ENCODE assay signal across 9 cellular contexts in genomic region chr21:16534408-16535099, GRCh38.
DNase-seq lines count a peak whose midpoint lies in the region; ATAC-seq lines count a peak whose summit lies in the region.
"Had no signal": no experiment of that assay in that cellular context is flagged by ENCODE, and none has a peak within 500 bp of the region (broad histone marks: within the 10 kb centered on the region; RNA-seq: fewer than 3 reads in every experiment).

No MANE protein-coding gene starts in this region.

- peaks cover 30% of the 10 kb centered on the region for H3K4me1 ChIP-seq in SJSA1 (replicated peaks)

- no peaks in the 10 kb centered on the region for H3K27me3 Mint-ChIP-seq in activated CD4-positive, alpha-beta memory T cell treated with anti-CD3 and anti-CD28 coated beads, Interleukin-2, amount 10 ng/mL, durations not matched to agents 7 days and 5 days

- H3K36me3 Mint-ChIP-seq in activated CD4-positive, alpha-beta memory T cell treated with anti-CD3 and anti-CD28 coated beads, Interleukin-2, amount 10 ng/mL, durations not matched to agents 7 days and 5 days (ENCODE audit: low read depth) = no peaks in the 10 kb centered on the region

- H3K4me3 ChIP-seq in SJSA1 = no peak overlapping the region

- no peak for ATAC-seq in HG02588 (IDR thresholded peaks at IDR 0.05; ENCODE audit: unreplicated experiment)
- no peak for ATAC-seq in HG03565 (IDR thresholded peaks at IDR 0.05; ENCODE audit: unreplicated experiment)
- no peak for ATAC-seq in HG03095 (IDR thresholded peaks at IDR 0.05; ENCODE audit: unreplicated experiment)

- DNase-seq in D341Med (ENCODE audit: low spot score) = peak; percentile 57
- peak; percentile 46 to 47 for DNase-seq in SJSA1 (ENCODE audit: low read depth in 1 of 2, low spot score in 2 of 2)
- peak; percentile 88 for DNase-seq in fibroblast of the conjunctiva (ENCODE audit: low read depth)
- DNase-seq in pons (ENCODE audit: low spot score) = peak; percentile 89
- no peak for DNase-seq in activated CD4-positive, alpha-beta memory T cell treated with anti-CD3 and anti-CD28 coated beads, Interleukin-2, amount 10 ng/mL, durations not matched to agents 7 days and 5 days

- no peaks in the 10 kb centered on the region for H3K27me3 ChIP-seq in SJSA1 (replicated peaks)

- CTCF ChIA-PET in activated CD4-positive, alpha-beta memory T cell treated with anti-CD3 and anti-CD28 coated beads, Interleukin-2, amount 10 ng/mL, durations not matched to agents 7 days and 5 days (lab: Charles Lee) = no interaction called here

- H3K27ac Mint-ChIP-seq in activated CD4-positive, alpha-beta memory T cell treated with anti-CD3 and anti-CD28 coated beads, Interleukin-2, amount 10 ng/mL, durations not matched to agents 7 days and 5 days = no peak overlapping the region

- H3K27ac ChIP-seq in SJSA1 = peak overlapping the region; percentile 33; the same call in 1 of the 2 replicates
- H3K27ac ChIP-seq: RWPE1 had no signal

- POLR2A ChIA-PET in activated CD4-positive, alpha-beta memory T cell treated with anti-CD3 and anti-CD28 coated beads, Interleukin-2, amount 10 ng/mL, durations not matched to agents 7 days and 5 days (lab: Charles Lee) = no interaction called here

- H3K4me1 Mint-ChIP-seq in activated CD4-positive, alpha-beta memory T cell treated with anti-CD3 and anti-CD28 coated beads, Interleukin-2, amount 10 ng/mL, durations not matched to agents 7 days and 5 days = no peaks in the 10 kb centered on the region

- peaks cover 15% of the 10 kb centered on the region for H3K9me3 Mint-ChIP-seq in activated CD4-positive, alpha-beta memory T cell treated with anti-CD3 and anti-CD28 coated beads, Interleukin-2, amount 10 ng/mL, durations not matched to agents 7 days and 5 days

- H3K36me3 ChIP-seq in SJSA1 = no peaks in the 10 kb centered on the region

- H3K4me3 Mint-ChIP-seq in activated CD4-positive, alpha-beta memory T cell treated with anti-CD3 and anti-CD28 coated beads, Interleukin-2, amount 10 ng/mL, durations not matched to agents 7 days and 5 days = no peak overlapping the region

- no peaks in the 10 kb centered on the region for H3K9me3 ChIP-seq in SJSA1 (replicated peaks)
